ENCODE assay signal across 22 cellular contexts in genomic region chr18:28287146-28287545, GRCh38.
A peak's percentile ranks its signal among the peaks of the same experiment; 100 is the strongest.
DNase-seq lines count a peak whose midpoint lies in the region; FAIRE-seq and TF ChIP-seq lines count a peak whose summit lies in the region.
"Had no signal": no experiment of that assay in that cellular context is flagged by ENCODE, and none has a peak within 500 bp of the region (broad histone marks: within the 10 kb centered on the region; RNA-seq: fewer than 3 reads in every experiment).

No MANE protein-coding gene starts in this region.

- H3K27ac Mint-ChIP-seq in H9 = no peak overlapping the region
- peak overlapping the region; percentile 52 for H3K27ac Mint-ChIP-seq in endodermal cell
- H3K27ac Mint-ChIP-seq in activated T-helper 1 cell treated with anti-CD3 and anti-CD28 coated beads, Interleukin-12 subunit alpha, Interleukin-12 subunit beta, Interleukin-2, Interleukin-4 antibody, amounts not matched to agents 30 ng/mL and 10 ng/mL and 1 ng/mL, durations not matched to agents 14 hours and 24 hours and 36 hours = no peak overlapping the region

- peaks cover 0 to 3% (median 0%) of the 10 kb centered on the region in 3 experiments; a peak in 1 of 7 replicates for H3K36me3 Mint-ChIP-seq in H9 (ENCODE audit: insufficient read depth in 1 of 3, low read depth in 3 of 3)
- no peaks in the 10 kb centered on the region for H3K36me3 Mint-ChIP-seq in endodermal cell (ENCODE audit: low read depth)
- H3K36me3 Mint-ChIP-seq in activated T-helper 1 cell treated with anti-CD3 and anti-CD28 coated beads, Interleukin-12 subunit alpha, Interleukin-12 subunit beta, Interleukin-2, Interleukin-4 antibody, amounts not matched to agents 30 ng/mL and 10 ng/mL and 1 ng/mL, durations not matched to agents 14 hours and 24 hours and 36 hours (ENCODE audit: low read depth) = no peaks in the 10 kb centered on the region

- DNase-seq in D721Med (ENCODE audit: insufficient read length, low spot score) = no peak
- DNase-seq in H9 = peak; percentile 74
- DNase-seq in endodermal cell = peak; percentile 75
- DNase-seq in NCI-H1048 (lab: John Stamatoyannopoulos, UW) = no peak
- no peak for DNase-seq in mucosa of gallbladder (ENCODE audit: low spot score)
- no peak for DNase-seq in NCI-H2081 (lab: John Stamatoyannopoulos, UW)
- no peak for DNase-seq in activated T-helper 1 cell treated with anti-CD3 and anti-CD28 coated beads, Interleukin-12 subunit alpha, Interleukin-12 subunit beta, Interleukin-2, Interleukin-4 antibody, amounts not matched to agents 30 ng/mL and 10 ng/mL and 1 ng/mL, durations not matched to agents 14 hours and 24 hours and 36 hours (ENCODE audit: low spot score)
- DNase-seq: DMS79, EL, GF-D8, IMR-90, KG1, MG63, NCI-H2029, NCI-H2227 treated with DMSO at 0.1 percent for 48 hours, NCI-H526 treated with DMSO at 0.1 percent for 48 hours, SK-N-SH, SW 1271 had no signal

- H3K9ac ChIP-seq in H9 (ENCODE audit: extremely low read depth, insufficient read length, low read length) (no peak overlapping the region), endodermal cell (ENCODE audit: extremely low read depth, low read length, poor library complexity, severe bottlenecking) (no peak overlapping the region), iPS-20b (ENCODE audit: low read depth, low read length) (no peak overlapping the region)
- H3K9ac ChIP-seq: SK-N-SH had no signal

- peaks cover 69% of the 10 kb centered on the region for H3K27me3 Mint-ChIP-seq in H9 (ENCODE audit: low read depth)
- H3K27me3 Mint-ChIP-seq in endodermal cell (ENCODE audit: insufficient read depth) = peaks cover 14% of the 10 kb centered on the region
- H3K27me3 Mint-ChIP-seq in activated T-helper 1 cell treated with anti-CD3 and anti-CD28 coated beads, Interleukin-12 subunit alpha, Interleukin-12 subunit beta, Interleukin-2, Interleukin-4 antibody, amounts not matched to agents 30 ng/mL and 10 ng/mL and 1 ng/mL, durations not matched to agents 14 hours and 24 hours and 36 hours (ENCODE audit: insufficient read depth) = no peaks in the 10 kb centered on the region

- H4K8ac ChIP-seq in H9 (replicated peaks; ENCODE audit: insufficient read length, low read depth, low read length) = no peak overlapping the region

- H3K79me2 ChIP-seq in H9 (ENCODE audit: insufficient read depth, low read length) = no peaks in the 10 kb centered on the region

- H3K9me3 ChIP-seq in H9 (ENCODE audit: control insufficient read depth, low read depth, low read length) (no peaks in the 10 kb centered on the region), endodermal cell (ENCODE audit: control insufficient read depth, low read length) (peaks cover 20% of the 10 kb centered on the region), iPS-20b (ENCODE audit: insufficient read depth, low read depth, low read length) (no peaks in the 10 kb centered on the region)
- H3K9me3 ChIP-seq: MG63, SK-N-SH had no signal

- H3K4me3 Mint-ChIP-seq in H9 = no peak overlapping the region
- H3K4me3 Mint-ChIP-seq in endodermal cell = no peak overlapping the region
- no peak overlapping the region for H3K4me3 Mint-ChIP-seq in activated T-helper 1 cell treated with anti-CD3 and anti-CD28 coated beads, Interleukin-12 subunit alpha, Interleukin-12 subunit beta, Interleukin-2, Interleukin-4 antibody, amounts not matched to agents 30 ng/mL and 10 ng/mL and 1 ng/mL, durations not matched to agents 14 hours and 24 hours and 36 hours

- H3K23ac ChIP-seq in H9 (ENCODE audit: insufficient read length, low read depth, low read length) = no peak overlapping the region

- no peaks in the 10 kb centered on the region for H4K20me1 ChIP-seq in H9 (ENCODE audit: control insufficient read depth, insufficient read depth, insufficient read length)

- no peak overlapping the region for H4K91ac ChIP-seq in H9 (ENCODE audit: insufficient read length, low read depth, low read length)

- no peaks in the 10 kb centered on the region for H3K79me1 ChIP-seq in H9 (ENCODE audit: insufficient read depth, low read depth, low read length, poor library complexity, severe bottlenecking)

- no peak overlapping the region for H3K4ac ChIP-seq in H9 (ENCODE audit: low read depth, low read length)

- H3K56ac ChIP-seq in H9 (ENCODE audit: insufficient read length, low read depth, low read length) = no peak overlapping the region

- no peak overlapping the region for H2BK20ac ChIP-seq in H9 (ENCODE audit: low read depth, low read length, poor library complexity, severe bottlenecking)

- H3K27me3 ChIP-seq in H9 (ENCODE audit: insufficient read depth, low read length) (peaks cover 4% of the 10 kb centered on the region; the same call in 1 of the 2 replicates), endodermal cell (ENCODE audit: control insufficient read depth, insufficient read depth, low read length, poor library complexity, severe bottlenecking) (no peaks in the 10 kb centered on the region), iPS-20b (ENCODE audit: insufficient read depth, low read length) (peaks cover 48% of the 10 kb centered on the region)
- H3K27me3 ChIP-seq: MG63 had no signal

- H3K9me3 Mint-ChIP-seq in H9 (peaks cover 2 to 5% of the 10 kb centered on the region in 2 experiments; a peak in 1 of 5 replicates), endodermal cell (peaks cover 21% of the 10 kb centered on the region)
- peaks cover 4% of the 10 kb centered on the region for H3K9me3 Mint-ChIP-seq in activated T-helper 1 cell treated with anti-CD3 and anti-CD28 coated beads, Interleukin-12 subunit alpha, Interleukin-12 subunit beta, Interleukin-2, Interleukin-4 antibody, amounts not matched to agents 30 ng/mL and 10 ng/mL and 1 ng/mL, durations not matched to agents 14 hours and 24 hours and 36 hours

- H2AK5ac ChIP-seq in H9 (ENCODE audit: insufficient read length, low read length) = no peak overlapping the region

- no peak overlapping the region for H3T11ph ChIP-seq in H9 (ENCODE audit: low read length)

- peak; percentile 11 for FAIRE-seq in D721Med (lab: Jason Lieb, UNC)
- FAIRE-seq: GM12891, HTR-8/SVneo, RCC 7860 had no signal

- H2BK5ac ChIP-seq in H9 (ENCODE audit: insufficient read length, low read length) = no peak overlapping the region

- H3K4me3 ChIP-seq in endodermal cell (ENCODE audit: low read length) = peak overlapping the region; percentile 56
- peak overlapping the region; percentile 28; the same call in 1 of the 2 replicates for H3K4me3 ChIP-seq in iPS-20b (ENCODE audit: low read length)
- H3K4me3 ChIP-seq: MG63 had no signal

- no peak overlapping the region for H3K27ac ChIP-seq in H9 (ENCODE audit: insufficient read length, low read depth, low read length)
- H3K27ac ChIP-seq in endodermal cell (ENCODE audit: low read depth, low read length) = no peak overlapping the region
- no peak overlapping the region for H3K27ac ChIP-seq in iPS-20b (ENCODE audit: low read length)

- no peak overlapping the region for H3K18ac ChIP-seq in H9 (ENCODE audit: insufficient read length, low read depth, low read length)

- H3K4me1 ChIP-seq in H9 (ENCODE audit: insufficient read depth, low read length) = no peaks in the 10 kb centered on the region
- peaks cover 8% of the 10 kb centered on the region for H3K4me1 ChIP-seq in endodermal cell (ENCODE audit: control insufficient read depth, insufficient read depth, low read length)
- peaks cover 4% of the 10 kb centered on the region; the same call in 1 of the 2 replicates for H3K4me1 ChIP-seq in iPS-20b (ENCODE audit: insufficient read depth, low read length)

- intact Hi-C loops in activated T-helper 1 cell treated with anti-CD3 and anti-CD28 coated beads, Interleukin-12 subunit alpha, Interleukin-12 subunit beta, Interleukin-2, Interleukin-4 antibody, amounts not matched to agents 30 ng/mL and 10 ng/mL and 1 ng/mL, durations not matched to agents 14 hours and 24 hours and 36 hours (cut with micrococcal nuclease) = no loop called here

- no peak overlapping the region for H2BK12ac ChIP-seq in H9 (ENCODE audit: insufficient read length, low read depth, low read length)

- no peak for TF ChIP-seq CTCF in D721Med (IDR thresholded peaks at IDR 0.05; ENCODE audit: insufficient read depth, missing control alignments)
- no peak for TF ChIP-seq CTCF in H9 (conservative IDR thresholded peaks at IDR 0.05)
- no peak for TF ChIP-seq CTCF in endodermal cell (conservative IDR thresholded peaks at IDR 0.05)

- no peak overlapping the region for H2BK120ac ChIP-seq in H9 (ENCODE audit: low read depth, low read length, poor library complexity, severe bottlenecking)

- H3K4me2 ChIP-seq in H9 (ENCODE audit: insufficient read depth, insufficient read length, low read length) = no peak overlapping the region
- H3K4me2 ChIP-seq: SK-N-SH had no signal

- no peaks in the 10 kb centered on the region for H3K36me3 ChIP-seq in endodermal cell (ENCODE audit: control insufficient read depth, insufficient read depth, low read length)
- no peaks in the 10 kb centered on the region for H3K36me3 ChIP-seq in iPS-20b (ENCODE audit: insufficient read depth, low read depth, low read length)
- H3K36me3 ChIP-seq: MG63 had no signal

- H3K4me1 Mint-ChIP-seq in H9 = peaks cover 11 to 13% of the 10 kb centered on the region in 2 experiments
- H3K4me1 Mint-ChIP-seq in endodermal cell = peaks cover 23% of the 10 kb centered on the region
- no peaks in the 10 kb centered on the region for H3K4me1 Mint-ChIP-seq in activated T-helper 1 cell treated with anti-CD3 and anti-CD28 coated beads, Interleukin-12 subunit alpha, Interleukin-12 subunit beta, Interleukin-2, Interleukin-4 antibody, amounts not matched to agents 30 ng/mL and 10 ng/mL and 1 ng/mL, durations not matched to agents 14 hours and 24 hours and 36 hours (ENCODE audit: low read depth)

- H3K23me2 ChIP-seq in H9 (ENCODE audit: insufficient read length, low read depth, low read length, poor library complexity, severe bottlenecking) = no peaks in the 10 kb centered on the region

- H2BK15ac ChIP-seq in H9 (ENCODE audit: low read depth, low read length) = no peak overlapping the region

- no peak overlapping the region for H4K5ac ChIP-seq in H9 (ENCODE audit: insufficient read length, low read depth, low read length)

- no peak overlapping the region for H3K14ac ChIP-seq in H9 (ENCODE audit: insufficient read depth, low read length)

- H2AFZ ChIP-seq in H9 (ENCODE audit: low read length) = no peak overlapping the region

Comparison
In these comparisons a context has a peak if more than half of its experiments do, and no peak if none do; other contexts are left out.
1. DNase-seq: peak in H9 (single experiment) and endodermal cell (single experiment); none in D721Med (single experiment), NCI-H1048 (single experiment), mucosa of gallbladder (single experiment), NCI-H2081 (0 of 2) and activated T-helper 1 cell treated with anti-CD3 and anti-CD28 coated beads, Interleukin-12 subunit alpha, Interleukin-12 subunit beta, Interleukin-2, Interleukin-4 antibody, amounts not matched to agents 30 ng/mL and 10 ng/mL and 1 ng/mL, durations not matched to agents 14 hours and 24 hours and 36 hours (single experiment).